Comparison of ENCODE assay signal across 8 cellular contexts in the genomic region with DNA sequence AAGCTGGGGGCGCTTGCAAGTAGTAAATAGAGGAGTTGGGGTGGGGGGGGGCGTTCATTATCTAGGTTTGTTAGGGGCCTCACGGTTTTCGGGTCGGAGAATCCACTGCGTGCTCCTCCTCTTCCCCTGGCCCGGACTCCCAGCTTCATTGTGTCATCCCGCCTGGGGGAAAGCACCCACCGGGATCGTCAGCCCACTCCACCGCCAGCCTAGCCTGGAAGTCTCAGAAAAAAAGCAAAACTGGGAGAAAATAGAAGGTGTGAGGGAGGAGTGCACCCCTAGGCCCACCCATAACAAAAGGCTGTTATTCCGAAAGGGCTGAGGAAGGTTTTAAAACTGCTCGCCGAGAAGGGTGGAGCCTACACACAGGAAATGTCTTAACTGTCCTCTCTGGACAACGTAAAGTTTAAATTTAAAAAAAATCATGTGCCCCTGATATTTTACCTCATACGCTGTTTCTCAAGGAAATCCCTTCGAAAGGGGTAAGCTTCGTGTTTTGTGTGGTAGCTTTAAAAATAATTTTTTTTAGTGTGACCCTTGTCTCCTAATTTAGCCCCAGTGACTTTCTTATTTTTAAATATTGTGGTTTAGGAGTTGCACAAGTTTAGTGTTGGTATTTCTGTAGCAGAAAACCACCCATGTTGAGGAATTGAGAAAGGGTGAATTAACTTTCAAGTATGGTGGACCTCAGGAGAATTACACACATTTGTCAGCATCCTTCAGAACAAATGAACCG.
DNase-seq lines count a peak whose midpoint lies in the region; ATAC-seq and TF ChIP-seq lines count a peak whose summit lies in the region.

No MANE protein-coding gene starts in this region.

- H4K20me1 ChIP-seq in H9 (ENCODE audit: control insufficient read depth, insufficient read depth, insufficient read length) = no peaks in the 10 kb centered on the region

- H3K23ac ChIP-seq in H9 (ENCODE audit: insufficient read length, low read depth, low read length) = no peak overlapping the region

- H3K9me3 Mint-ChIP-seq in activated CD4-positive, alpha-beta T cell treated with anti-CD3 and anti-CD28 coated beads, Interleukin-2, amount 10 ng/mL, durations not matched to agents 7 days and 5 days = no peaks in the 10 kb centered on the region
- H3K9me3 Mint-ChIP-seq in H9 = no peaks in the 10 kb centered on the region; a peak in 1 of 5 replicates
- no peaks in the 10 kb centered on the region for H3K9me3 Mint-ChIP-seq in activated T-cell treated with anti-CD3 and anti-CD28 coated beads, Interleukin-2, amount 50 U/mL, for 72 hours
- no peaks in the 10 kb centered on the region for H3K9me3 Mint-ChIP-seq in progenitor cell of endocrine pancreas (ENCODE audit: low read depth)

- H3K56ac ChIP-seq in H9 (ENCODE audit: insufficient read length, low read depth, low read length) = no peak overlapping the region

- no CpG with 5 or more reads among the region's 19 CpGs for WGBS in H9 (ENCODE audit: extremely low coverage, insufficient read length, low lambda C conversion rate)

- H3K79me1 ChIP-seq in H9 (ENCODE audit: insufficient read depth, low read depth, low read length, poor library complexity, severe bottlenecking) = peaks cover 7% of the 10 kb centered on the region

- peak; percentile 36 to 46 for ATAC-seq in activated T-cell treated with anti-CD3 and anti-CD28 coated beads, Interleukin-2, amount 50 U/mL, for 72 hours (replicated peaks in 1 of 2)
- peak; percentile 54 for ATAC-seq in Right ventricle myocardium inferior

- H2BK12ac ChIP-seq in H9 (ENCODE audit: insufficient read length, low read depth, low read length) = no peak overlapping the region

- intact Hi-C loops in Right ventricle myocardium inferior (cut with DNase I) = no loop called here

- no peak overlapping the region for H4K8ac ChIP-seq in H9 (replicated peaks; ENCODE audit: insufficient read length, low read depth, low read length)

- H2BK5ac ChIP-seq in H9 (ENCODE audit: insufficient read length, low read length) = no peak overlapping the region

- H3K27ac Mint-ChIP-seq in activated CD4-positive, alpha-beta T cell treated with anti-CD3 and anti-CD28 coated beads, Interleukin-2, amount 10 ng/mL, durations not matched to agents 7 days and 5 days = peak overlapping the region; percentile 92
- peak overlapping the region; percentile 94 to 99 (median 98) for H3K27ac Mint-ChIP-seq in H9
- H3K27ac Mint-ChIP-seq in activated T-cell treated with anti-CD3 and anti-CD28 coated beads, Interleukin-2, amount 50 U/mL, for 72 hours = peak overlapping the region; percentile 95
- peak overlapping the region; percentile 98 for H3K27ac Mint-ChIP-seq in progenitor cell of endocrine pancreas

- H3K36me3 Mint-ChIP-seq in activated CD4-positive, alpha-beta T cell treated with anti-CD3 and anti-CD28 coated beads, Interleukin-2, amount 10 ng/mL, durations not matched to agents 7 days and 5 days (ENCODE audit: low read depth) = peaks cover 51% of the 10 kb centered on the region
- H3K36me3 Mint-ChIP-seq in H9 (ENCODE audit: insufficient read depth in 1 of 3, low read depth in 3 of 3) (peaks cover 0 to 12% (median 2%) of the 10 kb centered on the region in 3 experiments; a peak in 3 of 7 replicates), progenitor cell of endocrine pancreas (ENCODE audit: insufficient read depth) (no peaks in the 10 kb centered on the region)
- H3K36me3 Mint-ChIP-seq in activated T-cell treated with anti-CD3 and anti-CD28 coated beads, Interleukin-2, amount 50 U/mL, for 72 hours (ENCODE audit: insufficient read depth in 2 of 2) = peaks cover 13 to 24% of the 10 kb centered on the region in 2 donors

- no peak overlapping the region for H2AFZ ChIP-seq in H9 (ENCODE audit: low read length)

- peaks cover 40% of the 10 kb centered on the region; the same call in 1 of the 2 replicates for H3K79me2 ChIP-seq in H9 (ENCODE audit: insufficient read depth, low read length)

- POLR2A ChIA-PET in activated CD4-positive, alpha-beta T cell treated with anti-CD3 and anti-CD28 coated beads, Interleukin-2, amount 10 ng/mL, durations not matched to agents 7 days and 5 days (lab: Charles Lee) = interaction anchor here (0.6 to 2.0 kb wide), 3 partner anchors 9 to 591 kb away, joined by 3 to 7 read pairs (median 7); no protein-coding TSS in a partner anchor

- H2AK5ac ChIP-seq in H9 (ENCODE audit: insufficient read length, low read length) = no peak overlapping the region

- peaks cover 13% of the 10 kb centered on the region for H3K23me2 ChIP-seq in H9 (ENCODE audit: insufficient read length, low read depth, low read length, poor library complexity, severe bottlenecking)

- peak overlapping the region; percentile 76 for H3K4me2 ChIP-seq in H9 (ENCODE audit: insufficient read depth, insufficient read length, low read length)

- H3K4ac ChIP-seq in H9 (ENCODE audit: low read depth, low read length) = no peak overlapping the region

- H2BK15ac ChIP-seq in H9 (ENCODE audit: low read depth, low read length) = no peak overlapping the region

- no peaks in the 10 kb centered on the region for H3K27me3 ChIP-seq in H9 (ENCODE audit: insufficient read depth, low read length)

- H4K5ac ChIP-seq in H9 (ENCODE audit: insufficient read length, low read depth, low read length) = no peak overlapping the region

- CTCF ChIA-PET in activated CD4-positive, alpha-beta T cell treated with anti-CD3 and anti-CD28 coated beads, Interleukin-2, amount 10 ng/mL, durations not matched to agents 7 days and 5 days (lab: Charles Lee) = interaction anchor here (0.6 to 3.7 kb wide), 13 partner anchors 9 to 105 kb away, joined by 3 to 18 read pairs (median 4); no protein-coding TSS in a partner anchor

- H3T11ph ChIP-seq in H9 (ENCODE audit: low read length) = no peak overlapping the region

- no peaks in the 10 kb centered on the region for H3K9me3 ChIP-seq in H9 (ENCODE audit: control insufficient read depth, low read depth, low read length)

- TF ChIP-seq CTCF in H9 (conservative IDR thresholded peaks at IDR 0.05) = no peak
- TF ChIP-seq CTCF in progenitor cell of endocrine pancreas (IDR thresholded peaks at IDR 0.05; ENCODE audit: unreplicated experiment) = no peak

- peak; percentile 55 for DNase-seq in activated CD4-positive, alpha-beta T cell treated with anti-CD3 and anti-CD28 coated beads, Interleukin-2, amount 10 ng/mL, durations not matched to agents 7 days and 5 days
- no peak for DNase-seq in activated CD4-positive, alpha-beta T cell treated with anti-CD3 and anti-CD28 coated beads for 4 hours
- DNase-seq in H9 (no peak), Kasumi-1 (lab: John Stamatoyannopoulos, UW) (peak; percentile 91), Right ventricle myocardium inferior (ENCODE audit: missing footprints) (peak; percentile 76), progenitor cell of endocrine pancreas (ENCODE audit: low spot score, unreplicated experiment) (no peak), NCI-H187 treated with DMSO at 0.1 percent for 48 hours (lab: John Stamatoyannopoulos, UW) (no peak)
- DNase-seq in activated T-cell treated with anti-CD3 and anti-CD28 coated beads, Interleukin-2, amount 50 U/mL, for 72 hours = peak; percentile 53 to 54

- no peak overlapping the region for H4K91ac ChIP-seq in H9 (ENCODE audit: insufficient read length, low read depth, low read length)

- peak overlapping the region; percentile 86 for H3K9ac ChIP-seq in H9 (ENCODE audit: extremely low read depth, insufficient read length, low read length)

- peaks cover 2% of the 10 kb centered on the region for H3K27me3 Mint-ChIP-seq in activated CD4-positive, alpha-beta T cell treated with anti-CD3 and anti-CD28 coated beads, Interleukin-2, amount 10 ng/mL, durations not matched to agents 7 days and 5 days
- H3K27me3 Mint-ChIP-seq in H9 (ENCODE audit: low read depth) (no peaks in the 10 kb centered on the region; the same call in 1 of the 2 replicates), progenitor cell of endocrine pancreas (no peaks in the 10 kb centered on the region)
- H3K27me3 Mint-ChIP-seq in activated T-cell treated with anti-CD3 and anti-CD28 coated beads, Interleukin-2, amount 50 U/mL, for 72 hours (ENCODE audit: low read depth) = no peaks in the 10 kb centered on the region

- peaks cover 55% of the 10 kb centered on the region for H3K4me1 Mint-ChIP-seq in activated CD4-positive, alpha-beta T cell treated with anti-CD3 and anti-CD28 coated beads, Interleukin-2, amount 10 ng/mL, durations not matched to agents 7 days and 5 days
- peaks cover 53 to 58% of the 10 kb centered on the region in 2 experiments for H3K4me1 Mint-ChIP-seq in H9
- H3K4me1 Mint-ChIP-seq in activated T-cell treated with anti-CD3 and anti-CD28 coated beads, Interleukin-2, amount 50 U/mL, for 72 hours (ENCODE audit: low read depth) = peaks cover 72% of the 10 kb centered on the region
- H3K4me1 Mint-ChIP-seq in progenitor cell of endocrine pancreas (ENCODE audit: low read depth) = peaks cover 66% of the 10 kb centered on the region

- no peak overlapping the region for H2BK20ac ChIP-seq in H9 (ENCODE audit: low read depth, low read length, poor library complexity, severe bottlenecking)

- peaks cover 4% of the 10 kb centered on the region; the same call in 1 of the 2 replicates for H3K4me1 ChIP-seq in H9 (ENCODE audit: insufficient read depth, low read length)

- peak overlapping the region; percentile 98 for H3K4me3 Mint-ChIP-seq in activated CD4-positive, alpha-beta T cell treated with anti-CD3 and anti-CD28 coated beads, Interleukin-2, amount 10 ng/mL, durations not matched to agents 7 days and 5 days
- H3K4me3 Mint-ChIP-seq in H9 (peak overlapping the region; percentile 94 to 96), progenitor cell of endocrine pancreas (ENCODE audit: low read depth) (peak overlapping the region; percentile 99)
- H3K4me3 Mint-ChIP-seq in activated T-cell treated with anti-CD3 and anti-CD28 coated beads, Interleukin-2, amount 50 U/mL, for 72 hours = peak overlapping the region; percentile 94 to 96

- H2BK120ac ChIP-seq in H9 (ENCODE audit: low read depth, low read length, poor library complexity, severe bottlenecking) = no peak overlapping the region

- no peak overlapping the region for H3K18ac ChIP-seq in H9 (ENCODE audit: insufficient read length, low read depth, low read length)

- H3K14ac ChIP-seq in H9 (ENCODE audit: insufficient read depth, low read length) = no peak overlapping the region

- H3K27ac ChIP-seq in H9 (ENCODE audit: insufficient read length, low read depth, low read length) = no peak overlapping the region

Comparison
In these comparisons a context has a peak if more than half of its experiments do, and no peak if none do; other contexts are left out.
1. DNase-seq: peak in activated CD4-positive, alpha-beta T cell treated with anti-CD3 and anti-CD28 coated beads, Interleukin-2, amount 10 ng/mL, durations not matched to agents 7 days and 5 days (single experiment), Kasumi-1 (2 of 2), activated T-cell treated with anti-CD3 and anti-CD28 coated beads, Interleukin-2, amount 50 U/mL, for 72 hours (2 of 2) and Right ventricle myocardium inferior (single experiment); none in activated CD4-positive, alpha-beta T cell treated with anti-CD3 and anti-CD28 coated beads for 4 hours (0 of 2), H9 (single experiment), progenitor cell of endocrine pancreas (single experiment) and NCI-H187 treated with DMSO at 0.1 percent for 48 hours (single experiment).
2. Peak in every context shown above with its lines, with median percentiles within 50 percentile points of each other: H3K27ac Mint-ChIP-seq and H3K4me3 Mint-ChIP-seq.